Comparison of ENCODE assay signal across 1 cellular context in the genomic region with DNA sequence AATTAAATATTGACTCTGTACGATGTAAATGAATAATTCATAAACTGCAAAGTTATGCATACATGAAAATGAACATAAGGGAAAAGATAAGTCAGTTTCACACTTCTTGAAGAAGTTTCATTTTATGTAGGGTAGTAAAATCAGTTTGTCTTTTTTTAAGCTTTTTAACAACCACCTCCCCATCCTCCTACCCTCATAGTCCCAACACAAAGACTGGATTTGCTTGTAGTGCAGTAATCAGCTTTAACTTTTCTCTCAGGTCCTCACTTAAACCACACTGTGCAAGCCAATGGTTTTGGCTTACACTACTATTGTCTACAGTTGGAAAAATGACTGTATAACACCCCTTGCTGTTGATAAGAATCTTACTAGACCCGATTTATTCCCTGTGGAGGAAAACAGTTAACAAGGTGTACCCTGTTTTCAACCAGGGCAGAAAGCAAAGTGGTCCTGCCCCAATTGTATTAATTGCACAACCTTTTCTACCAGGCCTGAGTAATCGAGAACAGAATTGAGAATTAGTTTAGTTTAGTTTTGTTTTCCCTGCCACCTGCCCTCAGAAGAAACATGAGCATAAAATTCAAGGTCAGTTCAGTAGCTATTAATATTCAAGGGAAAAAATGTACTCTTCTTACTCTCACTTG.
TF ChIP-seq lines count a peak whose summit lies in the region.

No MANE protein-coding gene starts in this region.

TF ChIP-seq in H1, 55 proteins besides CTCF, POLR2A, EP300 and RAD21:
- peak; percentile 25; the same call in 1 of the 2 replicates for TF ChIP-seq CEBPB (IDR thresholded peaks at IDR 0.05; ENCODE audit: low read depth, low read length)
- no peak for TF ChIP-seq EZH2 (IDR thresholded peaks at IDR 0.05; ENCODE audit: low read depth, low read length, severe bottlenecking)
TF ChIP-seq in H1: peak in this region for 1.
